In the genomic region with DNA sequence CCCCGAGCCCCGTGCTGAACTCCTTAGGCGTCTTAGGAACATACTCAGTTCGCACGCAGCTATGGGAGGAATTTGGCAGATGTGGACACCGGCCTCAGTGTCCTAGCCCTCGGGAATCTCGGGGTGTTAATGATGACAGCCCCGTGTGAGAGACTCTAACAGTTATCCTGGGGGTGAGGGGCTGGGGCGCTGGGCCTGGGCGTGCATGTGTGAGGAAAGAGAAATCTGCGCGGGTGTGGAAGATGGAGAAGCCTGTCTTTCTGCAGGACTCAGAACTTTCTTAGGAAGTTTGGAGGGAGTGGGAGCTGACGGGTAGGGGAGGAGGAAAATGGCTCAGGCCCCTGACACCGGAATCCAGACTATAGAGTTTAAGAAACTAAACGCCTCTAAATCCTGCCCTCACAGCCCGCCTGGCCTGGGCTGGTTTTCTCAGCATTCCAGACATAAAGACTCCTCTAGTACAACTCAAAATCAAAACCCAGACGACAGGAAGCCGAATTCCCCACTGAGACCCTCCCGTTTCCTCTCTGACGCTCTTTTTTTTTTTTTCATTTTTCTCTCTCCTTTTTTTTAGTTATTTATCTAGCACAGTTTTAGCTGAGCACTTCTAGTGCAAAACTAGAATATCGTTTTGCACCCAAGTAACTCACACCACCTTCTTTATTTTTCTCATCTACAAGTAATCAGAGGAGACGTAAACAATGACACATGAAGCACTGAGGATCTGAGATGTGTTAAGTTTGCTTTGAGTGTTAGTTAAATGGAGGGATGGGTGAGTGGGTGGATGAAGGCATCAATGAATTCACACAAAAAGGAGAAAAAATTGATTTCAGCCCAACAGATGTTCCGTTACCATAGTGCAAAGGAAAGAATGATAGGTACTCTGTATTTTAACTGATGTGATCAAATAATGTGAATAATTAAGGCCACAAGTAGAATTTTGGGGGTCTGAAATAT, we compare ENCODE assay signal across 8 cellular contexts. TPM values are rescaled to one million over a fixed set of nuclear protein-coding genes. Genes with fewer than 3 reads are reported as not detected.
DNase-seq lines count a peak whose midpoint lies in the region; ATAC-seq and TF ChIP-seq lines count a peak whose summit lies in the region.

No MANE protein-coding gene starts in this region.

- H3K27me3 ChIP-seq in NT2/D1 (ENCODE audit: insufficient read depth, insufficient read length) (no peaks in the 10 kb centered on the region), heart left ventricle (peaks cover 0 to 6% (median 0%) of the 10 kb centered on the region in 9 donors), trophoblast cell (ENCODE audit: insufficient read depth, low read length) (no peaks in the 10 kb centered on the region), BE2C (no peaks in the 10 kb centered on the region)

- H2AK5ac ChIP-seq in trophoblast cell (ENCODE audit: low read length) = peak overlapping the region; percentile 51

- H3K4me3 ChIP-seq in NT2/D1 (ENCODE audit: insufficient read length, low read depth) (peak overlapping the region; percentile 67), heart left ventricle (peak overlapping the region; percentile 47 to 81 (median 60)), trophoblast cell (ENCODE audit: low read depth, low read length) (peak overlapping the region; percentile 70), BE2C (ENCODE audit: low read depth, low read length) (no peak overlapping the region)

- peak overlapping the region; percentile 83 for H4K91ac ChIP-seq in trophoblast cell (ENCODE audit: low read depth, low read length)

- no peaks in the 10 kb centered on the region for H3K9me3 ChIP-seq in NT2/D1 (ENCODE audit: insufficient read depth, low read length)
- H3K9me3 ChIP-seq in heart left ventricle = no peaks in the 10 kb centered on the region
- H3K9me3 ChIP-seq in trophoblast cell (ENCODE audit: insufficient read depth, low read depth, low read length) = no peaks in the 10 kb centered on the region
- no peaks in the 10 kb centered on the region for H3K9me3 ChIP-seq in BE2C

- peak overlapping the region; percentile 69 to 97 (median 84) for H3K27ac ChIP-seq in heart left ventricle
- H3K27ac ChIP-seq in trophoblast cell (ENCODE audit: low read depth, low read length) = peak overlapping the region; percentile 99

- peak overlapping the region; percentile 67 for H4K12ac ChIP-seq in trophoblast cell (ENCODE audit: low read depth, low read length)

- peak in 2 of 4 donors; percentile 34 to 38 for ATAC-seq in heart left ventricle

- H3K4me1 ChIP-seq in NT2/D1 (ENCODE audit: insufficient read depth, insufficient read length) (peaks cover 8% of the 10 kb centered on the region), heart left ventricle (peaks cover 0 to 44% (median 16%) of the 10 kb centered on the region in 12 donors), trophoblast cell (ENCODE audit: control insufficient read depth in 1 of 2, insufficient read depth in 2 of 2, low read length in 2 of 2) (peaks cover 6 to 15% of the 10 kb centered on the region in 2 experiments), BE2C (peaks cover 6% of the 10 kb centered on the region)

- H3K36me3 ChIP-seq in NT2/D1 (ENCODE audit: insufficient read depth, insufficient read length, low read length) (peaks cover 5% of the 10 kb centered on the region), heart left ventricle (no peaks in the 10 kb centered on the region), trophoblast cell (ENCODE audit: control insufficient read depth in 1 of 2, insufficient read depth in 2 of 2, low read length in 2 of 2) (peaks cover 0 to 6% of the 10 kb centered on the region in 2 experiments), BE2C (no peaks in the 10 kb centered on the region)

- no peak for TF ChIP-seq POLR2A in heart left ventricle (IDR thresholded peaks at IDR 0.05)

- no peaks in the 10 kb centered on the region for H3K79me2 ChIP-seq in trophoblast cell (ENCODE audit: control insufficient read depth, insufficient read depth, low read length, poor library complexity)

- H3K79me1 ChIP-seq in trophoblast cell (ENCODE audit: low read length) = peaks cover 19% of the 10 kb centered on the region

- no peak for TF ChIP-seq CTCF in heart left ventricle (IDR thresholded peaks at IDR 0.05)
- no peak for TF ChIP-seq CTCF in BE2C (IDR thresholded peaks at IDR 0.05; ENCODE audit: low read depth, low read length)

- peak overlapping the region; percentile 21 for H2AFZ ChIP-seq in trophoblast cell (ENCODE audit: insufficient read depth, low read length, poor library complexity)

- intact Hi-C loops in heart left ventricle (cut with DNase I) = loop anchor here in 1 of 10 donors (5.0 kb wide), 1 partner anchor 296 kb away; no protein-coding TSS in a partner anchor

- H3K18ac ChIP-seq in trophoblast cell (ENCODE audit: low read length) = peak overlapping the region; percentile 76

- 29 to 40% (median 33%) methylated on average over 21 to 24 of the region's 24 CpGs for WGBS in heart left ventricle, 4 donors
- WGBS in trophoblast cell (ENCODE audit: extremely low coverage, insufficient coverage, insufficient read length) = no CpG with 5 or more reads among the region's 24 CpGs

- peak overlapping the region; percentile 94 for H3K14ac ChIP-seq in trophoblast cell (ENCODE audit: low read length)

- peak overlapping the region; percentile 91 for H3K4me2 ChIP-seq in trophoblast cell (ENCODE audit: low read length)

- H3K4ac ChIP-seq in trophoblast cell (ENCODE audit: low read depth, low read length) = peak overlapping the region; percentile 4

- peak overlapping the region; percentile 68 for H2BK5ac ChIP-seq in trophoblast cell (ENCODE audit: low read depth, low read length, poor library complexity)

- H3K23ac ChIP-seq in trophoblast cell (ENCODE audit: low read length) = no peak overlapping the region

- H3K9ac ChIP-seq in NT2/D1 (ENCODE audit: insufficient read length, low read depth) = peak overlapping the region; percentile 86
- peak overlapping the region; percentile 90 for H3K9ac ChIP-seq in trophoblast cell (ENCODE audit: low read length)

- DNase-seq in ELF-1 (ENCODE audit: low read depth, low spot score) = peak; percentile 75
- DNase-seq in NT2/D1 (ENCODE audit: low read depth, low spot score) = no peak
- DNase-seq in heart left ventricle = peak in 2 of 5 donors; percentile 51 to 62
- no peak for DNase-seq in trophoblast cell
- no peak for DNase-seq in DMS153 (lab: John Stamatoyannopoulos, UW)
- DNase-seq in anterior cingulate cortex (lab: John Stamatoyannopoulos, UW) = no peak
- DNase-seq in SHP77 (lab: John Stamatoyannopoulos, UW) = no peak
- DNase-seq in BE2C = no peak

- peak overlapping the region; percentile 80 for H2BK120ac ChIP-seq in trophoblast cell (ENCODE audit: insufficient read depth, low read length, poor library complexity)

- H4K8ac ChIP-seq in trophoblast cell (ENCODE audit: low read depth, low read length) = peak overlapping the region; percentile 20

- peak overlapping the region; percentile 34 for H2BK12ac ChIP-seq in trophoblast cell (ENCODE audit: low read length)

RNA-seq across cellular contexts. Expression of a gene that starts 1.2 kb away (rescaled TPM):
- 10 to 100 TPM in 1 of 9 donors, 1 to 10 TPM in 8; 1.3 to 10.6 (median 2.2) TPM for total RNA-seq in heart left ventricle
- polyA plus RNA-seq in heart left ventricle = 1 to 10 TPM; 1.3 to 2.4 TPM
- 14.8 and 15.0 TPM in 2 replicates for polyA plus RNA-seq in trophoblast cell (2013)
- polyA plus RNA-seq in BE2C (2012; ENCODE audit: insufficient read depth, insufficient read length, low read depth) = not detected

RNA-seq across cellular contexts. Expression of a gene that starts 29.7 kb away (rescaled TPM):
- 1 to 10 TPM in 1 of 9 donors, under 1 TPM in 6, not detected in 2; 0.28 to 2.2 (median 0.48) TPM for total RNA-seq in heart left ventricle
- under 1 TPM; 0.22 to 0.53 TPM for polyA plus RNA-seq in heart left ventricle
- polyA plus RNA-seq in trophoblast cell (2013) = 2.8 and 2.9 TPM in 2 replicates
- not detected for polyA plus RNA-seq in BE2C (2012; ENCODE audit: insufficient read depth, insufficient read length, low read depth)
